27 cellular contexts compared by ENCODE assay signal in genomic region chr17:73621685-73622084, GRCh38. TPM values are rescaled to one million over a fixed set of nuclear protein-coding genes. Genes with fewer than 3 reads are reported as not detected.
"Had no signal": no experiment of that assay in that cellular context is flagged by ENCODE, and none has a peak within 500 bp of the region (broad histone marks: within the 10 kb centered on the region; RNA-seq: fewer than 3 reads in every experiment).

No MANE protein-coding gene starts in this region.

- H3K27ac Mint-ChIP-seq: dendritic cell treated with granulocyte-macrophage colony-stimulating factor and Interleukin-4, amounts not matched to agents 40 ng/mL and 50 ng/mL, for 4 days; endodermal cell had no signal

- ATAC-seq: effector memory CD8-positive, alpha-beta T cell; esophagus mucosa; gastrocnemius medialis; heart right ventricle; left cardiac atrium; left lung; left ventricle myocardium superior; lower lobe of right lung; naive thymus-derived CD4-positive, alpha-beta T cell had no signal

- H3K27me3 ChIP-seq: colonic mucosa, esophagus squamous epithelium, gastrocnemius medialis, heart right ventricle, left lung had no signal

- FAIRE-seq: islet of Langerhans, keratinocyte had no signal

- H3K9me3 ChIP-seq: colonic mucosa, esophagus squamous epithelium, gastrocnemius medialis, left lung, lower lobe of right lung had no signal

- H3K27ac ChIP-seq: colonic mucosa, epithelial cell of prostate, esophagus squamous epithelium, gastrocnemius medialis, heart right ventricle, left lung, lower lobe of right lung had no signal

- H3K27me3 Mint-ChIP-seq: dendritic cell treated with granulocyte-macrophage colony-stimulating factor and Interleukin-4, amounts not matched to agents 40 ng/mL and 50 ng/mL, for 4 days; memory B cell had no signal

- H3K4me3 ChIP-seq: colonic mucosa, esophagus squamous epithelium, gastrocnemius medialis, heart right ventricle, left lung, lower lobe of right lung had no signal

- DNase-seq: colonic mucosa; cortex of kidney; effector CD8-positive, alpha-beta T cell; effector memory CD8-positive, alpha-beta T cell; endodermal cell; esophagus squamous epithelium; foreskin fibroblast; foreskin melanocyte; gastrocnemius medialis; glutamatergic neuron; heart right ventricle; hippocampal formation; left cardiac atrium; left lung; left ventricle myocardium superior; lower lobe of right lung; mesendoderm; midbrain; naive thymus-derived CD4-positive, alpha-beta T cell had no signal

- H3K9me3 Mint-ChIP-seq: effector memory CD8-positive, alpha-beta T cell had no signal

- H3K4me3 Mint-ChIP-seq: dendritic cell treated with granulocyte-macrophage colony-stimulating factor and Interleukin-4, amounts not matched to agents 40 ng/mL and 50 ng/mL, for 4 days; effector memory CD8-positive, alpha-beta T cell; endodermal cell; memory B cell; naive thymus-derived CD4-positive, alpha-beta T cell had no signal

- H3K36me3 ChIP-seq: colonic mucosa, esophagus squamous epithelium, gastrocnemius medialis, heart right ventricle, left lung, lower lobe of right lung had no signal

- H3K4me1 ChIP-seq: colonic mucosa, gastrocnemius medialis, left lung, lower lobe of right lung had no signal

RNA-seq across cellular contexts. Expression of gene SDK2, which starts 22.6 kb away (rescaled TPM):
- total RNA-seq: dermis microvascular lymphatic vessel endothelial cell, lung microvascular endothelial cell had no signal
